Comparison of ENCODE assay signal across 2 cellular contexts in genomic region chr17:82007495-82008257, GRCh38.
TF ChIP-seq lines count a peak whose summit lies in the region.

No MANE protein-coding gene starts in this region.

TF ChIP-seq in IMR-90, 13 proteins besides CTCF, POLR2A, EP300 and RAD21:
- TF ChIP-seq MAFK (IDR thresholded peaks at IDR 0.05; ENCODE audit: low read depth, low read length) (no peak), NFE2L2 (IDR thresholded peaks at IDR 0.05; ENCODE audit: low read depth, low read length) (no peak), BHLHE40 (IDR thresholded peaks at IDR 0.05; ENCODE audit: low read depth, low read length) (no peak), RCOR1 (IDR thresholded peaks at IDR 0.05; ENCODE audit: insufficient replicate concordance, low read length) (no peak), USF2 (IDR thresholded peaks at IDR 0.05; ENCODE audit: low read depth, low read length) (no peak), MXI1 (IDR thresholded peaks at IDR 0.05; ENCODE audit: borderline replicate concordance, low read depth, low read length) (no peak), CHD1 (IDR thresholded peaks at IDR 0.05; ENCODE audit: low read depth, low read length) (no peak), MAZ (IDR thresholded peaks at IDR 0.05; ENCODE audit: borderline replicate concordance, low read depth, low read length) (no peak), CEBPB (IDR thresholded peaks at IDR 0.05; ENCODE audit: low read depth, low read length) (no peak), SMC3 (IDR thresholded peaks at IDR 0.05; ENCODE audit: low read depth, low read length) (no peak), RFX5 (IDR thresholded peaks at IDR 0.05; ENCODE audit: low read depth, low read length) (no peak), ELK1 (IDR thresholded peaks at IDR 0.05; ENCODE audit: borderline replicate concordance, low read depth, low read length) (no peak), FOS (IDR thresholded peaks at IDR 0.05; ENCODE audit: low read depth, low read length) (no peak)

TF ChIP-seq in GM23338, 12 proteins besides CTCF, POLR2A, EP300 and RAD21:
- TF ChIP-seq JUNB (IDR thresholded peaks at IDR 0.05; ENCODE audit: unreplicated experiment) (no peak), CREB1 (CRISPR knock-in tag; IDR thresholded peaks at IDR 0.05; ENCODE audit: low read depth) (no peak), ZNF114 (CRISPR knock-in tag; IDR thresholded peaks at IDR 0.05) (no peak), EZH2 (IDR thresholded peaks at IDR 0.05; ENCODE audit: low read depth, unreplicated experiment) (no peak), POLR2AphosphoS5 (IDR thresholded peaks at IDR 0.05; ENCODE audit: low read depth) (no peak), ETS1 (IDR thresholded peaks at IDR 0.05) (no peak), ZNF331 (CRISPR knock-in tag; IDR thresholded peaks at IDR 0.05; ENCODE audit: low read depth) (no peak), EZH2phosphoT487 (IDR thresholded peaks at IDR 0.05; ENCODE audit: unreplicated experiment) (no peak), NANOG (IDR thresholded peaks at IDR 0.05; ENCODE audit: borderline replicate concordance) (no peak), ZNF462 (CRISPR knock-in tag; IDR thresholded peaks at IDR 0.05) (no peak), STAT1 (IDR thresholded peaks at IDR 0.05; ENCODE audit: unreplicated experiment) (no peak), REST (IDR thresholded peaks at IDR 0.05; ENCODE audit: unreplicated experiment) (no peak)
